Comparison of ENCODE assay signal across 8 cellular contexts in genomic region chr1:234544094-234544579, GRCh38.
A peak's percentile ranks its signal among the peaks of the same experiment; 100 is the strongest.
DNase-seq lines count a peak whose midpoint lies in the region; ATAC-seq, FAIRE-seq and TF ChIP-seq lines count a peak whose summit lies in the region.

No MANE protein-coding gene starts in this region.

- H3K9me3 ChIP-seq in RWPE2 (ENCODE audit: severe bottlenecking) (no peaks in the 10 kb centered on the region), hepatocyte (ENCODE audit: low read depth) (no peaks in the 10 kb centered on the region)

- no peaks in the 10 kb centered on the region for H3K27me3 ChIP-seq in RWPE2 (ENCODE audit: insufficient read depth, poor library complexity, severe bottlenecking)
- H3K27me3 ChIP-seq in hepatocyte: no peaks in the 10 kb centered on the region

- no peak for FAIRE-seq in HTR-8/SVneo (lab: Jason Lieb, UNC)

- H3K9me2 ChIP-seq in hepatocyte (replicated peaks; ENCODE audit: insufficient read depth): no peaks in the 10 kb centered on the region

- no peak overlapping the region for H3K4me3 ChIP-seq in RWPE2 (ENCODE audit: severe bottlenecking)
- no peak overlapping the region for H3K4me3 ChIP-seq in astrocyte of the cerebellum (ENCODE audit: low read depth, low read length)
- no peak overlapping the region for H3K4me3 ChIP-seq in hepatocyte
- no peak overlapping the region for H3K4me3 ChIP-seq in skin epidermis

- H2AFZ ChIP-seq in hepatocyte: no peak overlapping the region

- DNase-seq in ACHN (peak; percentile 83), HTR-8/SVneo (ENCODE audit: insufficient read length, low spot score) (peak; percentile 80), RWPE2 (ENCODE audit: low spot score) (no peak), astrocyte of the cerebellum (ENCODE audit: low read depth) (peak; percentile 88), hepatocyte (ENCODE audit: low spot score) (peak; percentile 93)

- H3K4me2 ChIP-seq in hepatocyte: peak overlapping the region; percentile 41

- H3K36me3 ChIP-seq in RWPE2 (ENCODE audit: low read depth) (no peaks in the 10 kb centered on the region), hepatocyte (replicated peaks; ENCODE audit: insufficient read depth, low read depth) (no peaks in the 10 kb centered on the region)

- H3K79me2 ChIP-seq in hepatocyte: no peaks in the 10 kb centered on the region

- ATAC-seq in RWPE2 (ENCODE audit: low read depth): peak; percentile 63
- ATAC-seq in GM19351 (IDR thresholded peaks at IDR 0.05; ENCODE audit: unreplicated experiment): no peak
- no peak for ATAC-seq in GM21786 (IDR thresholded peaks at IDR 0.05; ENCODE audit: unreplicated experiment)

- in situ Hi-C loops in ACHN (cut with HindIII; ENCODE audit: low pct_ligation_motif_present, low pct_unique_long_range_greater_than_20kb, low sequenced_read_pairs): no loop called here
- in situ Hi-C loops in astrocyte of the cerebellum (cut with HindIII; ENCODE audit: low sequenced_read_pairs): no loop called here

- 14% methylated on average over 6 of the region's 6 CpGs for WGBS in hepatocyte (ENCODE audit: low lambda C conversion rate, missing lambda C conversion rate)

- no peak for TF ChIP-seq CTCF in RWPE2 (IDR thresholded peaks at IDR 0.05; ENCODE audit: poor library complexity, severe bottlenecking)
- TF ChIP-seq CTCF in astrocyte of the cerebellum (IDR thresholded peaks at IDR 0.05; ENCODE audit: low read depth, low read length, missing control alignments): no peak
- TF ChIP-seq CTCF in hepatocyte (IDR thresholded peaks at IDR 0.05; ENCODE audit: poor library complexity): no peak

- no peaks in the 10 kb centered on the region for H4K20me1 ChIP-seq in hepatocyte (ENCODE audit: insufficient read depth, poor library complexity, severe bottlenecking)

- H3K4me1 ChIP-seq in RWPE2 (ENCODE audit: insufficient read depth, poor library complexity, severe bottlenecking): peaks cover 21% of the 10 kb centered on the region
- H3K4me1 ChIP-seq in hepatocyte (ENCODE audit: insufficient read depth): peaks cover 43% of the 10 kb centered on the region

- H3K27ac ChIP-seq in RWPE2 (ENCODE audit: poor library complexity, severe bottlenecking): peak overlapping the region; percentile 41
- H3K27ac ChIP-seq in hepatocyte: peak overlapping the region; percentile 93
- peak overlapping the region in 15 of 21 experiments; percentile 1 to 79 (median 59) for H3K27ac ChIP-seq in skin epidermis

Comparison
In these comparisons a context has a peak if more than half of its experiments do, and no peak if none do; other contexts are left out.
1. H3K27ac ChIP-seq: peak in every context shown above with its lines; median percentile 93 in hepatocyte; 59 in skin epidermis; 41 in RWPE2.